Comparison of ENCODE assay signal across 23 cellular contexts in the genomic region with DNA sequence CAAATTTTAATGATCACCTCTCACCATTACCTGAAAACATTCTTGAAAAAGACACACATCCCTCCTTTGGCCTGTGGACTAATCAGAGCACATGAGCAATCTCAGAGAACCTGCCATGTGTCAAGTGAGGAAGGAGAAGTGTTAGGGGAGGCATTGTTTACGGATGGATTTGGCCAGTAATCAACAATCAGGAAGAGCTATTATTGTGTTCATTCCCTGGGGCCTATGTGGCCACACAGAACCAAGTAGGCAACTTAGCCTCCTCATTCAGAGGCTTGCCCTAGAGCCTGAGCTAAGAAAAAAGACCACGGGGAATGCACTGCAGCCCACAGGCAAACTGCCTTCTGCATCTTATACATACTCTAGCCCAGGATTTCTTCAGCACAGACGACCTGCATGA.
"Had no signal": no experiment of that assay in that cellular context is flagged by ENCODE, and none has a peak within 500 bp of the region (broad histone marks: within the 10 kb centered on the region; RNA-seq: fewer than 3 reads in every experiment).

No MANE protein-coding gene starts in this region.

- DNase-seq: effector memory CD8-positive, alpha-beta T cell; erythroblast; esophagus squamous epithelium; foreskin melanocyte; glutamatergic neuron; heart right ventricle; hippocampal formation; immature natural killer cell; islet precursor cell; kidney glomerular epithelial cell; left ventricle myocardium superior; lower lobe of right lung; naive B cell; right lobe of liver; small intestine; stimulated activated CD4-positive, alpha-beta T cell treated with anti-CD3 and anti-CD28 coated beads, Interleukin-15, amount 100 ng/mL, for 24 hours; stimulated activated CD4-positive, alpha-beta T cell treated with anti-CD3 and anti-CD28 coated beads, Interleukin-4, amount 100 ng/mL, for 1 hour; stimulated activated CD8-positive, alpha-beta memory T cell treated with anti-CD3 and anti-CD28 coated beads, Interleukin-4, amount 100 ng/mL, for 48 hours; stimulated activated naive CD4-positive, alpha-beta T cell; stimulated activated naive CD8-positive, alpha-beta T cell treated with anti-CD3 and anti-CD28 coated beads, Interleukin-15, amount 100 ng/mL, for 72 hours; transverse colon; upper lobe of right lung; uterus had no signal
